8 cellular contexts compared by ENCODE assay signal in the genomic region with DNA sequence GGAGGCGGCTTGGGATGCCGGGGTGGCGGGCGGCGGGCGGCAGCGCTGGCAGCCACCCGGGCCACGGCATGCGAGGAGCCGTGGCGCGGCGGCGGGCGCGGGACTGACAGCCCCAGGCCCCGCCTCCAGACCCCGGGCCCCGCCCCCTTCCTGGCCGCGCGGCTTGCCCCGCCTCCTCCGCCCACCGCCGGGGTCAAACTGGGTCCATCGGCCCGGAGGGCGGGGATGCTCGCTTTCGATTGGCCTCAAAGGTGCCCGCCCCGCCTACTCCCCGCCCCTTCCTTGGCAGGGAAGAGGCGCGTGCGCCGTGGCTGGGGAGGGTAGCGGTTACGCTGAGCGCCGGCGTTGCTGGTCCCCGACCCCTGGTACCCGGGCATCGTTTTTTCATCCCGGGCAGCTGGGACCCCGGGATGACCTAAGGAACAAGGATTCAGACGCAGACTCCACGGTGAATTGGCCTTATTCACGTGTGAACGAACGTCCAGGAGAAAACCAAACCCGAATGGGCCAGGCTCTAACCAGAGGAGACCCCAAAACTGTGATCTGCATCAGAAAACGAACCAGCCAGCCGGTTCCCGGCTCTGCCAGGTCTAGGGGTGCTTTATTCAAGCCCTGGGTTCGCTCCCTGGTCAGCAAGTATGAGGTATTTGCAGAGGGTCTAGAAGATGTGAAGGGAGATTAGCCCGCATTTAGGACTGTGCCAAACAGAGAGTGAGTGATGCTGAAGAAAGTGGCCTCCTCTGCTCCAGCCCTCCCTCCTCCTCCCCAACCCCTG.
DNase-seq lines count a peak whose midpoint lies in the region; ATAC-seq and TF ChIP-seq lines count a peak whose summit lies in the region.

No MANE protein-coding gene starts in this region.

- H3K9me3 ChIP-seq in CD4-positive, CD25-positive, alpha-beta regulatory T cell (ENCODE audit: control insufficient read depth in 2 of 2, low read length in 2 of 2): no peaks in the 10 kb centered on the region
- no peaks in the 10 kb centered on the region for H3K9me3 ChIP-seq in duodenal mucosa (ENCODE audit: control insufficient read depth in 1 of 2, low read length in 2 of 2)

- TF ChIP-seq POLR2A in lower leg skin (IDR thresholded peaks at IDR 0.05): no peak

- peaks cover 9% of the 10 kb centered on the region for H3K27me3 ChIP-seq in CD4-positive, CD25-positive, alpha-beta regulatory T cell (ENCODE audit: control insufficient read depth, insufficient read depth, low read length)
- H3K27me3 ChIP-seq in duodenal mucosa (ENCODE audit: control insufficient read depth in 1 of 2, insufficient read depth in 2 of 2, low read length in 2 of 2): no peaks in the 10 kb centered on the region

- H3K4me1 Mint-ChIP-seq in CD4-positive, CD25-positive, alpha-beta regulatory T cell: peaks cover 21 to 39% (median 30%) of the 10 kb centered on the region in 4 donors

- intact Hi-C loops in lower leg skin (cut with DNase I; ENCODE audit: low total_unique reads): no loop called here

- ATAC-seq in CD4-positive, CD25-positive, alpha-beta regulatory T cell (ENCODE audit: low read depth in 2 of 2): peak; percentile 93 to 94
- ATAC-seq in GM19438 (IDR thresholded peaks at IDR 0.05; ENCODE audit: low read depth, unreplicated experiment) (peak; percentile 87), HG03565 (IDR thresholded peaks at IDR 0.05; ENCODE audit: unreplicated experiment) (peak; percentile 83)

- H3K4me3 Mint-ChIP-seq in CD4-positive, CD25-positive, alpha-beta regulatory T cell: peak overlapping the region; percentile 82 to 95 (median 88)

- H3K27ac ChIP-seq in CD4-positive, CD25-positive, alpha-beta regulatory T cell (ENCODE audit: insufficient read depth, low read length, poor library complexity, severe bottlenecking): peak overlapping the region; percentile 20
- H3K27ac ChIP-seq in duodenal mucosa (ENCODE audit: low read depth, low read length): no peak overlapping the region

- DNase-seq in CD4-positive, CD25-positive, alpha-beta regulatory T cell: peak; percentile 94 to 95 (median 95)
- peak; percentile 94 for DNase-seq in NCI-H69 (lab: John Stamatoyannopoulos, UW)
- peak; percentile 99 for DNase-seq in activated CD4-positive, alpha-beta T cell treated with anti-CD3 and anti-CD28 coated beads, Interleukin-2, amount 50 U/mL, for 48 hours
- DNase-seq in lower leg skin (ENCODE audit: low spot score in 2 of 2): peak; percentile 94 to 99
- DNase-seq in stimulated activated CD4-positive, alpha-beta T cell treated with anti-CD3 and anti-CD28 coated beads, Interleukin-4, amount 100 ng/mL, for 24 hours: peak; percentile 98

- H3K9me3 Mint-ChIP-seq in CD4-positive, CD25-positive, alpha-beta regulatory T cell: peaks cover 0 to 1% (median 0%) of the 10 kb centered on the region in 7 donors

- H3K36me3 Mint-ChIP-seq in CD4-positive, CD25-positive, alpha-beta regulatory T cell: no peaks in the 10 kb centered on the region

- no peak overlapping the region for H3K9ac ChIP-seq in duodenal mucosa (ENCODE audit: low read depth in 1 of 2, low read length in 2 of 2)

- WGBS in lower leg skin, 2 donors: 2 to 8% methylated on average over 12 to 39 of the region's 60 CpGs

- H3K36me3 ChIP-seq in CD4-positive, CD25-positive, alpha-beta regulatory T cell (ENCODE audit: control insufficient read depth, insufficient read depth, low read length): no peaks in the 10 kb centered on the region
- no peaks in the 10 kb centered on the region for H3K36me3 ChIP-seq in duodenal mucosa (ENCODE audit: control insufficient read depth in 1 of 2, insufficient read depth in 2 of 2, low read length in 2 of 2)

- no peak for TF ChIP-seq CTCF in lower leg skin (IDR thresholded peaks at IDR 0.05)

- H3K4me3 ChIP-seq in CD4-positive, CD25-positive, alpha-beta regulatory T cell (ENCODE audit: low read depth, low read length): peak overlapping the region; percentile 77
- peak overlapping the region; percentile 75 to 80 for H3K4me3 ChIP-seq in duodenal mucosa (ENCODE audit: low read depth in 1 of 2, low read length in 2 of 2)
- H3K4me3 ChIP-seq in lower leg skin (ENCODE audit: low read depth, poor library complexity, severe bottlenecking): peak overlapping the region; percentile 46

- peaks cover 24% of the 10 kb centered on the region for H3K4me1 ChIP-seq in CD4-positive, CD25-positive, alpha-beta regulatory T cell (ENCODE audit: control insufficient read depth, insufficient read depth, low read length, poor library complexity, severe bottlenecking)
- peaks cover 12 to 17% of the 10 kb centered on the region in 2 donors for H3K4me1 ChIP-seq in duodenal mucosa (ENCODE audit: control insufficient read depth in 1 of 2, insufficient read depth in 2 of 2, low read length in 2 of 2)

- peaks cover 10% of the 10 kb centered on the region for H3K27me3 Mint-ChIP-seq in CD4-positive, CD25-positive, alpha-beta regulatory T cell

- peak overlapping the region in 2 of 3 donors; percentile 46 to 83 for H3K27ac Mint-ChIP-seq in CD4-positive, CD25-positive, alpha-beta regulatory T cell
